Comparison of ENCODE assay signal across 8 cellular contexts in the genomic region with DNA sequence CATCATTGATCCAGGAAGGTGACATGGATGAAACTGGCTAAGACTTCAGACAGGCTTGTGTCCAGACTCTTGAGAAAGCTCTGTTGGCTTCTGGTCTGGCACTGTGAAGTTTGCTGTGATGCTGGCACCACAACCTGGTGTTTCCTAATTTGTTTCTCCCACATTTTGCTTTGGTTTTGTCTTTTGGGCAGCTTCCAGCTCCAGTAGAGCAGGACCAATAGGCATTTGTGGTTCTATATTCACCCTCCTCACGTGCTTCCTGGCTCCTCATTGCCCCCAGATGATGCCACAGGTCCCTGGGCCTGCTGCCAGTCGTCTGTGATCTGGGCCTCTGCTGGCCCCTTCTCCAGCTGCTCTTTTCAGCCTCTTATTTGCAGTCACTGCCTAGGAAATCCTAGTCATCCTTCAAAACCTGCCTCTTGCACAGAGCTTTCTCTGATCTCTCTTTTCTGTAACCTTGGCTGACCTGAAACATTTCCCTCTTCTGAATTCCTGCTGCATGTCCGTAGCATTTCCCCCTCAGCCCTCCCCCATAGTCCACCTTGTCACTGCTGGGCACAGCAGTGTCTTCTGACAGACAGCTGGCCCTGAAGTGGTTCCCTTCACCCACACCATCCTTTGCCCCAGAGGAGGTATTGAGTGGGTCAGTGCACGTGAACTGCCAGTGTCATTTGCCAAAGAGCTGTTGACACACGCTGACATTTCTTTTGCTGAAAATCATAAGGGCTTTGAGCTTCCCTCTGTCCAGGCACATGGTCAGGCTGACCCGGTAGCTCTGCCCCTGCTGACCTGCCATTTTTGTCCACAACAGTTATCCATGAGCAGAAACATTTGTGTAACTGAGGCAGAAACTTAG.
DNase-seq lines count a peak whose midpoint lies in the region; ATAC-seq lines count a peak whose summit lies in the region.

No MANE protein-coding gene starts in this region.

- H3K36me3 ChIP-seq in Karpas-422 (ENCODE audit: insufficient read depth, low read length), result no peaks in the 10 kb centered on the region

- no peaks in the 10 kb centered on the region for H3K27me3 ChIP-seq in Karpas-422 (ENCODE audit: low read length)

- DNase-seq in DMS 273 (lab: John Stamatoyannopoulos, UW; ENCODE audit: unreplicated experiment), result peak; percentile 96
- peak; percentile 78 for DNase-seq in NCI-H345 (lab: John Stamatoyannopoulos, UW)
- DNase-seq in epidermal melanocyte (ENCODE audit: insufficient read length, low spot score), result peak; percentile 63
- peak; percentile 75 for DNase-seq in pulmonary artery endothelial cell (ENCODE audit: low read depth, low spot score)
- DNase-seq in NOMO-1 treated with DMSO at 0.1 percent for 48 hours (lab: John Stamatoyannopoulos, UW; ENCODE audit: unreplicated experiment), result no peak
- no peak for DNase-seq in Karpas-422
- no peak for DNase-seq in SKM-1 treated with dmso at 0.1 percent for 144 hours (lab: John Stamatoyannopoulos, UW; ENCODE audit: unreplicated experiment)

- H3K9me2 ChIP-seq in Karpas-422 (replicated peaks; ENCODE audit: insufficient read depth, low read length), result no peaks in the 10 kb centered on the region

- H3K27ac ChIP-seq in Karpas-422 (ENCODE audit: low read length), result no peak overlapping the region

- ATAC-seq in HG03432 (IDR thresholded peaks at IDR 0.05; ENCODE audit: unreplicated experiment), result no peak

- H3K9ac ChIP-seq in Karpas-422 (ENCODE audit: low read length), result no peak overlapping the region

- H3K79me2 ChIP-seq in Karpas-422 (ENCODE audit: low read length), result no peaks in the 10 kb centered on the region

- no peak overlapping the region for H3K4me2 ChIP-seq in Karpas-422 (ENCODE audit: low read depth, low read length, poor library complexity, severe bottlenecking)

- no peak overlapping the region for H3K4me3 ChIP-seq in Karpas-422 (ENCODE audit: low read length)

- no peaks in the 10 kb centered on the region for H3K9me3 ChIP-seq in Karpas-422 (ENCODE audit: low read length)

- peaks cover 14% of the 10 kb centered on the region for H4K20me1 ChIP-seq in Karpas-422 (ENCODE audit: insufficient read depth, low read depth, low read length)

- no peak overlapping the region for H2AFZ ChIP-seq in Karpas-422 (ENCODE audit: low read length)

- no peaks in the 10 kb centered on the region for H3K4me1 ChIP-seq in Karpas-422 (ENCODE audit: low read length)

Comparison
In these comparisons a context has a peak if more than half of its experiments do, and no peak if none do; other contexts are left out.
1. DNase-seq: peak in DMS 273 (single experiment), NCI-H345 (single experiment), epidermal melanocyte (single experiment) and pulmonary artery endothelial cell (single experiment); none in NOMO-1 treated with DMSO at 0.1 percent for 48 hours (single experiment), Karpas-422 (single experiment) and SKM-1 treated with dmso at 0.1 percent for 144 hours (single experiment).